ENCODE assay signal across 8 cellular contexts in the genomic region with DNA sequence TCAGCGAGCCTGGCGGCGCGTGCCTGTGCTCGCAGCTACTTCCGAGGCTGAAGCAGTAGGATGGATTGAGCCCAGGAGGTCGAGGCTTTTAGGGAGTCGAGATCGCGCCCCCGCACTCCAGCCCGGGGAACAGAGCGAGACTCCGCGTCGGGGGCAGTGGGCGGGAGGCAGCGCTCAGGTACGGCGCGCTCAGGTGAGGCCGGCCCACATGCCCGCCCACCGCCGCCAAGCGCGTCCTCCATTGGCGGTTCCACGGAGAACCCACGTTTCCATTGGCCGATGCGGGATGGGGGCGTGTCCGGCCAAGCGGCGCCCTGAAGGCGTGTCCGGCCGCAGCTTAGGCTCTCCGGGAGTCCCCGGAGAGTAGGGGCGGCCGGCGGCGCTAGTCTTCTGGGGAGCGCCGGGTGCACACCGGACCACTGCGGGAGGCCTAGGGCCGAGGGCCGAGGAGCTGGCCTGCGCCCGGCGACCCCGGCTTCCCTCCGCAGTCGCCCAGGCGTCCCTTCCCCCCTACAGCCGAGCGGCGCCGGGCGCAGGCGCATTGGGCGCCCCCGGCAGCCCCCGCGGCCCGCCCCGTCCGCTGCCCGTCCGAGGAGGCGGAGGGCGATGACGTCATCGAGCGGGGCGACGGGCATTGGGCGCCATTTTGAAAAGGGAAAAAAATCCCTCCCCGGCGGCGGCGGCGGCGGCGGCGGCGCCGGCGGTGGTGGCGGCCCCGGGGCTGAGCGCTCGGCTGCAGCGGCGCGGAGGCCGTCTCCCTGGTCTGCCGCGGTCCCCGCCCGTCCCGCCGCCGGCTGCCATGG. TPM values are rescaled to one million over a fixed set of nuclear protein-coding genes. Genes with fewer than 3 reads are reported as not detected.
DNase-seq lines count a peak whose midpoint lies in the region; ATAC-seq lines count a peak whose summit lies in the region.

A gene (plus strand): TSS at position 659 of the 803 bp plus-strand sequence. CDS start 141 bp downstream, at position 800.

- DNase-seq in DMS 273 treated with DMSO at 0.1 percent for 48 hours (lab: John Stamatoyannopoulos, UW) (peak; percentile 50), HuH-7.5 (ENCODE audit: low spot score) (peak; percentile 87), OCI-M1 (lab: John Stamatoyannopoulos, UW) (peak; percentile 97)
- DNase-seq in activated T-cell treated with anti-CD3 and anti-CD28 coated beads, Interleukin-2, amount 50 U/mL, for 24 hours, result peak; percentile 97
- DNase-seq in stimulated activated CD8-positive, alpha-beta memory T cell treated with anti-CD3 and anti-CD28 coated beads, Interleukin-7, amount 100 ng/mL, for 1 hour (ENCODE audit: low read depth in 2 of 2), result peak; percentile 90 to 92

- H3K4me3 ChIP-seq in esophagus (ENCODE audit: low read depth in 1 of 2, low read length in 2 of 2), result peak within 1 kb of the TSS; percentile 86 to 90
- peak within 1 kb of the TSS; percentile 47 for H3K4me3 ChIP-seq in mucosa of stomach (ENCODE audit: low read length)

- peaks cover 27% of the 10 kb centered on the region for H3K36me3 Mint-ChIP-seq in activated T-cell treated with anti-CD3 and anti-CD28 coated beads, Interleukin-2, amount 50 U/mL, for 24 hours (ENCODE audit: low read depth)

- no peaks in the 10 kb centered on the region for H3K9me3 Mint-ChIP-seq in activated T-cell treated with anti-CD3 and anti-CD28 coated beads, Interleukin-2, amount 50 U/mL, for 24 hours

- H3K27me3 ChIP-seq in esophagus (ENCODE audit: control insufficient read depth in 1 of 2, insufficient read depth in 2 of 2, low read length in 2 of 2) (no peaks in the 10 kb centered on the region), mucosa of stomach (ENCODE audit: control insufficient read depth, insufficient read depth, low read length) (peaks cover 13% of the 10 kb centered on the region)

- H3K36me3 ChIP-seq in esophagus (ENCODE audit: control insufficient read depth in 2 of 2, insufficient read depth in 2 of 2, low read length in 1 of 2) (no peaks in the 10 kb centered on the region), mucosa of stomach (ENCODE audit: control insufficient read depth, insufficient read depth, low read length) (no peaks in the 10 kb centered on the region)

- H3K9me3 ChIP-seq in esophagus (ENCODE audit: control insufficient read depth in 2 of 2, insufficient read depth in 1 of 2, low read depth in 1 of 2, low read length in 1 of 2), result no peaks in the 10 kb centered on the region
- no peaks in the 10 kb centered on the region for H3K9me3 ChIP-seq in mucosa of stomach (ENCODE audit: control insufficient read depth, low read length)

- H3K4me1 Mint-ChIP-seq in activated T-cell treated with anti-CD3 and anti-CD28 coated beads, Interleukin-2, amount 50 U/mL, for 24 hours (ENCODE audit: low read depth), result peaks cover 58% of the 10 kb centered on the region

- peak; percentile 91 for ATAC-seq in GM21528 (IDR thresholded peaks at IDR 0.05; ENCODE audit: low FRiP score, unreplicated experiment)

- peaks cover 3 to 8% of the 10 kb centered on the region in 2 donors for H3K4me1 ChIP-seq in esophagus (ENCODE audit: control insufficient read depth in 2 of 2, insufficient read depth in 2 of 2, low read length in 1 of 2)
- H3K4me1 ChIP-seq in mucosa of stomach (ENCODE audit: control insufficient read depth, insufficient read depth, low read length), result peaks cover 15% of the 10 kb centered on the region

- peak within 1 kb of the TSS; percentile 94 for H3K27ac Mint-ChIP-seq in activated T-cell treated with anti-CD3 and anti-CD28 coated beads, Interleukin-2, amount 50 U/mL, for 24 hours

- peak within 1 kb of the TSS; percentile 92 for H3K9ac ChIP-seq in mucosa of stomach (ENCODE audit: low read length)

- H3K27me3 Mint-ChIP-seq in activated T-cell treated with anti-CD3 and anti-CD28 coated beads, Interleukin-2, amount 50 U/mL, for 24 hours, result peaks cover 9% of the 10 kb centered on the region

- WGBS in esophagus, 2 donors, result 0 to 1% methylated on average over 60 to 107 of the region's 107 CpGs

- H3K4me3 Mint-ChIP-seq in activated T-cell treated with anti-CD3 and anti-CD28 coated beads, Interleukin-2, amount 50 U/mL, for 24 hours, result peak within 1 kb of the TSS; percentile 90

- H3K27ac ChIP-seq in esophagus (ENCODE audit: low read depth in 2 of 2, low read length in 1 of 2), result peak within 1 kb of the TSS; percentile 88 to 89

RNA-seq across cellular contexts. Expression of the gene that starts here (rescaled TPM):
- polyA plus RNA-seq in esophagus, result 10 to 100 TPM; 14.5 to 19.3 TPM

Comparison
In these comparisons a context has a peak if more than half of its experiments do, and no peak if none do; other contexts are left out.
1. Peak in every context shown above with its lines: DNase-seq, ATAC-seq, H3K4me3 ChIP-seq and H3K27ac ChIP-seq.